Comparison of ENCODE assay signal across 9 cellular contexts in the genomic region with DNA sequence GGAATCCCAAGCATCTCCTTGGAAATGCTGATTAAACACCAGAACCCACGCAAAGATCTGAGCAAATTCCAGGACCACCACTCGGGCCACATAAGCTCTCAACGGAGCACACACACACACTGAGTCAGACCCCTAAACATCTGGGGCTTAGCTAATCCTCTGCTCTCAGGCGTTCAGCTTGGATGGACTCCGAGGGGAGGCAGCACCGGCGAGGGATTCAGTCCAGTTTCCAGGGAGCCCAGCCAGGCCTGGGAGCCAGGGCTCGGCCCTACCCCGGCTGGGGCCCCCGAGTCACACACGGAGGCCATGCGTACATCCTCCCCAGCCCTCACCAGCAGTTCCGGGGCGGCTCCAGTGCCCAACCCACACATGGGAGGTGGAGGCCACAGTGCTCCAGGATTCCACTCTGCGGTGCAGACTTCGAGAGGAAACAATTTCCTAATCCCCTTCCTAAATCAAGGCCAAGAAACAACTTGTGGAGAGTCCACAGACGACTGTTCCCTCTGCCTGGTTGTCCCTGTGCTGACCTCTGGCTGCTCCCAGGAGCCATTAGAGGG.
DNase-seq lines count a peak whose midpoint lies in the region; TF ChIP-seq lines count a peak whose summit lies in the region.
"Had no signal": no experiment of that assay in that cellular context is flagged by ENCODE, and none has a peak within 500 bp of the region (broad histone marks: within the 10 kb centered on the region; RNA-seq: fewer than 3 reads in every experiment).

No MANE protein-coding gene starts in this region.

- no CpG with 5 or more reads among the region's 17 CpGs for WGBS in H9 (ENCODE audit: extremely low coverage, insufficient read length, low lambda C conversion rate)
- WGBS in stomach, 5 donors = 22 to 50% (median 34%) methylated on average over 7 to 17 of the region's 17 CpGs

- H3K27ac Mint-ChIP-seq in H9 = peak overlapping the region; percentile 61 to 91 (median 69); a peak in 5 of 7 replicates
- H3K27ac Mint-ChIP-seq: T-helper 1 cell treated with Interleukin-12 subunit alpha and Interleukin-12 subunit beta and Interleukin-4 antibody, amounts not matched to agents 30 μg/mL and 1 μg/mL, for 36 hours had no signal

- H3K27ac ChIP-seq in H9 (ENCODE audit: insufficient read length, low read depth, low read length) = no peak overlapping the region
- peak overlapping the region; percentile 25 to 84 (median 80) for H3K27ac ChIP-seq in stomach

- no peak overlapping the region for H2AK5ac ChIP-seq in H9 (ENCODE audit: insufficient read length, low read length)

- intact Hi-C loops in stomach (cut with DNase I; ENCODE audit: low total_unique reads) = no loop called here

- H3K79me1 ChIP-seq in H9 (ENCODE audit: insufficient read depth, low read depth, low read length, poor library complexity, severe bottlenecking) = no peaks in the 10 kb centered on the region

- no peak overlapping the region for H3T11ph ChIP-seq in H9 (ENCODE audit: low read length)

- H4K20me1 ChIP-seq in H9 (ENCODE audit: control insufficient read depth, insufficient read depth, insufficient read length) = peaks cover 2% of the 10 kb centered on the region

- no peak overlapping the region; a peak in 1 of 5 replicates for H3K4me3 Mint-ChIP-seq in H9
- H3K4me3 Mint-ChIP-seq: T-helper 1 cell treated with Interleukin-12 subunit alpha and Interleukin-12 subunit beta and Interleukin-4 antibody, amounts not matched to agents 30 μg/mL and 1 μg/mL, for 36 hours had no signal

- H3K27me3 ChIP-seq in H9 (ENCODE audit: insufficient read depth, low read length) (no peaks in the 10 kb centered on the region), stomach (peaks cover 0 to 8% (median 0%) of the 10 kb centered on the region in 3 donors)

- H2BK120ac ChIP-seq in H9 (ENCODE audit: low read depth, low read length, poor library complexity, severe bottlenecking) = no peak overlapping the region

- TF ChIP-seq CTCF in H9 (conservative IDR thresholded peaks at IDR 0.05) (no peak), cardiac fibroblast (IDR thresholded peaks at IDR 0.05; ENCODE audit: low read depth, low read length) (no peak), stomach (IDR thresholded peaks at IDR 0.05) (no peak)

- no peak overlapping the region for H4K91ac ChIP-seq in H9 (ENCODE audit: insufficient read length, low read depth, low read length)

- H4K5ac ChIP-seq in H9 (ENCODE audit: insufficient read length, low read depth, low read length) = no peak overlapping the region

- H3K9me3 Mint-ChIP-seq in H9 = no peaks in the 10 kb centered on the region

- H2BK5ac ChIP-seq in H9 (ENCODE audit: insufficient read length, low read length) = no peak overlapping the region

- no peak overlapping the region for H4K8ac ChIP-seq in H9 (replicated peaks; ENCODE audit: insufficient read length, low read depth, low read length)

- no peak for DNase-seq in H9
- DNase-seq in cardiac fibroblast (ENCODE audit: low read depth in 2 of 2) = peak; percentile 70 to 99
- peak; percentile 32 for DNase-seq in kidney tubule cell (ENCODE audit: low spot score)
- DNase-seq in stomach = peak; percentile 42
- DNase-seq in stimulated activated CD4-positive, alpha-beta T cell treated with anti-CD3 and anti-CD28 coated beads, Interleukin-15, amount 100 ng/mL, for 24 hours = no peak
- DNase-seq in SIG-M5 treated with dmso at 0.1 percent for 504 hours (lab: John Stamatoyannopoulos, UW; ENCODE audit: unreplicated experiment) = no peak
- DNase-seq in stimulated activated naive CD4-positive, alpha-beta T cell (lab: John Stamatoyannopoulos, UW) = no peak
- DNase-seq in NCI-H1105 treated with DMSO at 0.1 percent for 48 hours (lab: John Stamatoyannopoulos, UW) = no peak

- H3K18ac ChIP-seq in H9 (ENCODE audit: insufficient read length, low read depth, low read length) = peak overlapping the region; percentile 67

- peak overlapping the region; percentile 1; the same call in 1 of the 2 replicates for H3K14ac ChIP-seq in H9 (ENCODE audit: insufficient read depth, low read length)

- H3K23ac ChIP-seq in H9 (ENCODE audit: insufficient read length, low read depth, low read length) = no peak overlapping the region

- H3K36me3 ChIP-seq in stomach = no peaks in the 10 kb centered on the region

- no peak overlapping the region for H3K56ac ChIP-seq in H9 (ENCODE audit: insufficient read length, low read depth, low read length)

- peaks cover 23 to 27% of the 10 kb centered on the region in 2 experiments for H3K4me1 Mint-ChIP-seq in H9

- no peak overlapping the region for H2BK20ac ChIP-seq in H9 (ENCODE audit: low read depth, low read length, poor library complexity, severe bottlenecking)

- TF ChIP-seq EP300 in stomach (IDR thresholded peaks at IDR 0.05) = no peak

- no peak overlapping the region for H2BK12ac ChIP-seq in H9 (ENCODE audit: insufficient read length, low read depth, low read length)

- H3K4me1 ChIP-seq in H9 (ENCODE audit: insufficient read depth, low read length) = peaks cover 3% of the 10 kb centered on the region; the same call in 1 of the 2 replicates
- H3K4me1 ChIP-seq in stomach = peaks cover 0 to 52% (median 16%) of the 10 kb centered on the region in 4 donors

- no peak overlapping the region for H3K4ac ChIP-seq in H9 (ENCODE audit: low read depth, low read length)

- H3K27me3 Mint-ChIP-seq in H9 (ENCODE audit: low read depth) = no peaks in the 10 kb centered on the region

- H3K4me3 ChIP-seq in cardiac fibroblast (replicated peaks in 1 of 2; ENCODE audit: low read depth in 2 of 2, low read length in 2 of 2) = no peak overlapping the region
- H3K4me3 ChIP-seq in stomach = no peak overlapping the region

- H3K9ac ChIP-seq in H9 (ENCODE audit: extremely low read depth, insufficient read length, low read length) = no peak overlapping the region

- H2AFZ ChIP-seq in H9 (ENCODE audit: low read length) = no peak overlapping the region

- no peaks in the 10 kb centered on the region for H3K79me2 ChIP-seq in H9 (ENCODE audit: insufficient read depth, low read length)

- H3K36me3 Mint-ChIP-seq in H9 (ENCODE audit: insufficient read depth in 1 of 3, low read depth in 3 of 3) = no peaks in the 10 kb centered on the region

- TF ChIP-seq POLR2A in stomach (IDR thresholded peaks at IDR 0.05) = no peak

- no peak overlapping the region for H2BK15ac ChIP-seq in H9 (ENCODE audit: low read depth, low read length)

- H3K9me3 ChIP-seq in H9 (ENCODE audit: control insufficient read depth, low read depth, low read length) = no peaks in the 10 kb centered on the region
- H3K9me3 ChIP-seq in stomach = no peaks in the 10 kb centered on the region

- H3K23me2 ChIP-seq in H9 (ENCODE audit: insufficient read length, low read depth, low read length, poor library complexity, severe bottlenecking) = no peaks in the 10 kb centered on the region

- H3K4me2 ChIP-seq in H9 (ENCODE audit: insufficient read depth, insufficient read length, low read length) = no peak overlapping the region

Comparison
In these comparisons a context has a peak if more than half of its experiments do, and no peak if none do; other contexts are left out.
1. DNase-seq: peak in cardiac fibroblast (2 of 2), kidney tubule cell (single experiment) and stomach (single experiment); none in H9 (single experiment), stimulated activated CD4-positive, alpha-beta T cell treated with anti-CD3 and anti-CD28 coated beads, Interleukin-15, amount 100 ng/mL, for 24 hours (single experiment), SIG-M5 treated with dmso at 0.1 percent for 504 hours (single experiment), stimulated activated naive CD4-positive, alpha-beta T cell (0 of 6) and NCI-H1105 treated with DMSO at 0.1 percent for 48 hours (single experiment).